9 cellular contexts compared by ENCODE assay signal in genomic region chr5:55231029-55231475, GRCh38. TPM values are rescaled to one million over a fixed set of nuclear protein-coding genes. Genes with fewer than 3 reads are reported as not detected.
DNase-seq lines count a peak whose midpoint lies in the region; ATAC-seq and TF ChIP-seq lines count a peak whose summit lies in the region.
"Had no signal": no experiment of that assay in that cellular context is flagged by ENCODE, and none has a peak within 500 bp of the region (broad histone marks: within the 10 kb centered on the region; RNA-seq: fewer than 3 reads in every experiment).

No MANE protein-coding gene starts in this region.

- POLR2A ChIA-PET in CD4-positive, alpha-beta T cell (lab: Charles Lee): interaction anchor here (0.9 to 1.5 kb wide), 3 partner anchors 8 to 55 kb away, joined by 3 to 5 read pairs (median 5); no protein-coding TSS in a partner anchor

- H3K9me3 ChIP-seq in CD4-positive, alpha-beta T cell (ENCODE audit: control insufficient read depth, low read length): no peaks in the 10 kb centered on the region

- H3K27me3 ChIP-seq in CD4-positive, alpha-beta T cell (ENCODE audit: control insufficient read depth, insufficient read depth, low read length): peaks cover 93% of the 10 kb centered on the region

- no peak for ATAC-seq in CD4-positive, alpha-beta T cell (ENCODE audit: poor library complexity)
- no peak for ATAC-seq in GM21390 (IDR thresholded peaks at IDR 0.05; ENCODE audit: unreplicated experiment)
- ATAC-seq in omental fat pad (ENCODE audit: low FRiP score): no peak

- intact Hi-C loops in CD4-positive, alpha-beta T cell (cut with DNase I, micrococcal nuclease): loop anchor here (5.0 kb wide), 2 partner anchors 54 to 59 kb away; partner anchors contain the start of gene CDC20B (in 1 of the 2)

- H3K27ac ChIP-seq in CD4-positive, alpha-beta T cell (ENCODE audit: low read depth, low read length): no peak overlapping the region
- H3K27ac ChIP-seq in coronary artery: no peak overlapping the region

- no peaks in the 10 kb centered on the region for H3K36me3 Mint-ChIP-seq in CD4-positive, alpha-beta T cell (ENCODE audit: low read depth)
- no peaks in the 10 kb centered on the region for H3K36me3 Mint-ChIP-seq in neural crest cell (ENCODE audit: low read depth)

- peak overlapping the region; percentile 85 for H3K4me3 Mint-ChIP-seq in CD4-positive, alpha-beta T cell
- peak overlapping the region; percentile 92 for H3K4me3 Mint-ChIP-seq in neural crest cell

- peak overlapping the region; percentile 15 for H3K4me3 ChIP-seq in LNCaP clone FGC (ENCODE audit: low read depth, low read length)
- H3K4me3 ChIP-seq in coronary artery: peak overlapping the region; percentile 75

- H3K9me3 Mint-ChIP-seq in CD4-positive, alpha-beta T cell: no peaks in the 10 kb centered on the region
- H3K9me3 Mint-ChIP-seq in neural crest cell: no peaks in the 10 kb centered on the region

- CTCF ChIA-PET in CD4-positive, alpha-beta T cell (lab: Charles Lee): interaction anchor here (0.6 to 2.0 kb wide), 3 partner anchors 59 to 763 kb away, joined by 4 to 7 read pairs (median 4); partner anchors contain the start of gene GPX8

- TF ChIP-seq CTCF in CD4-positive, alpha-beta T cell (IDR thresholded peaks at IDR 0.05): no peak
- TF ChIP-seq CTCF in LNCaP clone FGC (IDR thresholded peaks at IDR 0.05; ENCODE audit: control insufficient read depth, extremely low read depth, insufficient read depth) (0 out of 2 replicates have a peak, but pooled peaks have one; percentile 1), coronary artery (IDR thresholded peaks at IDR 0.05) (no peak), neural crest cell (conservative IDR thresholded peaks at IDR 0.05) (no peak), omental fat pad (IDR thresholded peaks at IDR 0.05) (no peak)

- no peak overlapping the region for H3K27ac Mint-ChIP-seq in CD4-positive, alpha-beta T cell
- no peak overlapping the region for H3K27ac Mint-ChIP-seq in neural crest cell (ENCODE audit: unreplicated experiment)

- DNase-seq in CD4-positive, alpha-beta T cell: no peak
- DNase-seq in LNCaP clone FGC (ENCODE audit: low read depth) (no peak), coronary artery (ENCODE audit: low spot score) (no peak), neural crest cell (ENCODE audit: low read depth, low spot score) (no peak), SHP77 treated with DMSO at 0.1 percent for 48 hours (lab: John Stamatoyannopoulos, UW) (no peak), omental fat pad (ENCODE audit: low spot score) (no peak), NCI-H1048 (lab: John Stamatoyannopoulos, UW) (no peak)
- DNase-seq: NCI-H2107 had no signal

- H3K27me3 Mint-ChIP-seq in CD4-positive, alpha-beta T cell: peaks cover 83% of the 10 kb centered on the region
- peaks cover 90% of the 10 kb centered on the region for H3K27me3 Mint-ChIP-seq in neural crest cell (ENCODE audit: low read depth)

- H3K4me1 Mint-ChIP-seq in CD4-positive, alpha-beta T cell (ENCODE audit: low read depth): peaks cover 44% of the 10 kb centered on the region
- peaks cover 29% of the 10 kb centered on the region for H3K4me1 Mint-ChIP-seq in neural crest cell

RNA-seq across cellular contexts. Expression of gene CCNO, which starts 2.4 kb away (rescaled TPM):
- total RNA-seq in CD4-positive, alpha-beta T cell: not detected
- total RNA-seq in neural crest cell (0.28 TPM in 1 of 2 replicates, not detected in the other), omental fat pad (not detected)

RNA-seq across cellular contexts. Expression of gene MCIDAS, which starts 3.9 kb away (rescaled TPM):
- total RNA-seq in CD4-positive, alpha-beta T cell: not detected
- total RNA-seq in neural crest cell (not detected in 2 replicates), omental fat pad (not detected)

RNA-seq across cellular contexts. Expression of gene CDC20B, which starts 58.1 kb away (rescaled TPM):
- not detected for total RNA-seq in CD4-positive, alpha-beta T cell
- not detected in 2 replicates for total RNA-seq in neural crest cell
- total RNA-seq in omental fat pad: not detected
